In the genomic region with DNA sequence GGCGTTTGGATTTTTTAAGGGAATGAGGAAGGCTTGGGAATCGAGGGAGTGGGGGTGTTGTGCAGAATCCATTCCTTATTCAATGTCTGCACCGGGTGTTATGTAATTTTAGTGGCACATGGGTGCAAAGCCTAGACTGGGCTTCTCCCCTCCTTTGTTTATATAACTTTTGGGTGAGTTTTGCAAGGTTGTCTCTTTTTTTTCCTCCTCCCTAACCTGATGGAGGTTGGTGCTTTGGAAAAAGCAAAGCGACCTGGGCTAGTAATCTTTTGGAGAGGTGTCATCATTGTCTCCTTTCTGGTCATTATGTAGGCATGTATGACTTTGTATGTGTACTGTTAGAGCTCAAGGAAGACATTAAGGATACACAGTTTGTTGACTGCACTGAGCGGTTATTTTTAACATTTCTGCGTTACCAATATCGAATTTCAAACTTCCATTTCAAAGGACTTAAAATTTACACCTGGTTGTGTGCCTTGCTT, we compare ENCODE assay signal across 8 cellular contexts. TPM values are rescaled to one million over a fixed set of nuclear protein-coding genes. Genes with fewer than 3 reads are reported as not detected.
DNase-seq lines count a peak whose midpoint lies in the region; ATAC-seq and TF ChIP-seq lines count a peak whose summit lies in the region.

No MANE protein-coding gene starts in this region.

- no peaks in the 10 kb centered on the region for H3K27me3 ChIP-seq in CD8-positive, alpha-beta T cell (ENCODE audit: insufficient read depth, low read length)

- CTCF ChIA-PET in CD8-positive, alpha-beta T cell (lab: Charles Lee), result interaction anchor here (0.9 to 1.0 kb wide), 2 partner anchors 9 to 13 kb away, joined by 3 read pairs; no protein-coding TSS in a partner anchor

- no peak for TF ChIP-seq CTCF in CD8-positive, alpha-beta T cell (IDR thresholded peaks at IDR 0.05)

- H3K27me3 Mint-ChIP-seq in CD8-positive, alpha-beta T cell (ENCODE audit: low read depth), result no peaks in the 10 kb centered on the region
- H3K27me3 Mint-ChIP-seq in naive thymus-derived CD8-positive, alpha-beta T cell, result peaks cover 0 to 4% (median 0%) of the 10 kb centered on the region in 5 donors

- no peak for DNase-seq in CD8-positive, alpha-beta T cell
- peak; percentile 58 for DNase-seq in NCI-H69 (lab: John Stamatoyannopoulos, UW)
- DNase-seq in naive thymus-derived CD8-positive, alpha-beta T cell, result no peak
- no peak for DNase-seq in stimulated activated CD4-positive, alpha-beta T cell treated with anti-CD3 and anti-CD28 coated beads, Interleukin-4, amount 100 ng/mL, for 4 hours
- DNase-seq in stimulated activated CD4-positive, alpha-beta T cell treated with anti-CD3 and anti-CD28 coated beads, Interleukin-15, amount 100 ng/mL, for 24 hours, result no peak
- no peak for DNase-seq in NCI-H187 (lab: John Stamatoyannopoulos, UW)

- peak overlapping the region; percentile 100 for H3K4me3 Mint-ChIP-seq in CD8-positive, alpha-beta T cell
- H3K4me3 Mint-ChIP-seq in naive thymus-derived CD8-positive, alpha-beta T cell, result peak overlapping the region; percentile 93 to 100 (median 98)

- H3K4me1 Mint-ChIP-seq in CD8-positive, alpha-beta T cell (ENCODE audit: low read depth), result peaks cover 60% of the 10 kb centered on the region
- peaks cover 33 to 59% (median 55%) of the 10 kb centered on the region in 4 donors for H3K4me1 Mint-ChIP-seq in naive thymus-derived CD8-positive, alpha-beta T cell

- peaks cover 18% of the 10 kb centered on the region for H3K36me3 Mint-ChIP-seq in CD8-positive, alpha-beta T cell
- peaks cover 0 to 6% (median 0%) of the 10 kb centered on the region in 3 donors for H3K36me3 Mint-ChIP-seq in naive thymus-derived CD8-positive, alpha-beta T cell

- H3K36me3 ChIP-seq in CD8-positive, alpha-beta T cell (ENCODE audit: insufficient read depth, low read length), result no peaks in the 10 kb centered on the region

- no peaks in the 10 kb centered on the region for H3K9me3 ChIP-seq in CD8-positive, alpha-beta T cell (ENCODE audit: low read length)

- H3K27ac ChIP-seq in CD8-positive, alpha-beta T cell (ENCODE audit: low read depth, low read length), result peak overlapping the region; percentile 94
- peak overlapping the region; percentile 90 for H3K27ac ChIP-seq in cingulate gyrus (ENCODE audit: low read depth, low read length)

- intact Hi-C loops in CD8-positive, alpha-beta T cell (cut with DNase I, micrococcal nuclease), result loop anchor here (2.0 to 10.0 kb wide), 5 partner anchors 15 to 1741 kb away; partner anchors contain the start of genes RFX3 (in 2 of the 2) and PUM3 (in 1 of the 2)

- no peak for ATAC-seq in CD8-positive, alpha-beta T cell
- no peak for ATAC-seq in naive thymus-derived CD8-positive, alpha-beta T cell
- ATAC-seq in HG03045 (IDR thresholded peaks at IDR 0.05; ENCODE audit: unreplicated experiment), result no peak

- peak overlapping the region; percentile 100 for H3K27ac Mint-ChIP-seq in CD8-positive, alpha-beta T cell
- H3K27ac Mint-ChIP-seq in naive thymus-derived CD8-positive, alpha-beta T cell, result peak overlapping the region; percentile 93 to 100 (median 98)

- H3K9me3 Mint-ChIP-seq in CD8-positive, alpha-beta T cell, result no peaks in the 10 kb centered on the region
- H3K9me3 Mint-ChIP-seq in naive thymus-derived CD8-positive, alpha-beta T cell, result peaks cover 0 to 2% (median 0%) of the 10 kb centered on the region in 9 donors

- H3K4me1 ChIP-seq in CD8-positive, alpha-beta T cell (ENCODE audit: insufficient read depth, low read length), result peaks cover 51% of the 10 kb centered on the region

- POLR2A ChIA-PET in CD8-positive, alpha-beta T cell (lab: Charles Lee), result interaction anchor here (0.9 to 5.3 kb wide), 6 partner anchors 9 to 37 kb away, joined by 3 to 69 read pairs (median 10); no protein-coding TSS in a partner anchor
- POLR2A ChIA-PET in naive thymus-derived CD8-positive, alpha-beta T cell (lab: Charles Lee), result interaction anchor here (0.5 to 6.0 kb wide), 7 partner anchors 9 to 38 kb away, joined by 3 to 71 read pairs (median 4); no protein-coding TSS in a partner anchor

- peak overlapping the region; percentile 78 for H3K4me3 ChIP-seq in CD8-positive, alpha-beta T cell (ENCODE audit: low read depth, low read length)

RNA-seq across cellular contexts. Expression of gene SMARCA2, which starts 3.1 kb away (rescaled TPM):
- total RNA-seq in CD8-positive, alpha-beta T cell, result 100 to 1,000 TPM; 198 to 215 TPM
- total RNA-seq in naive thymus-derived CD8-positive, alpha-beta T cell, result 100 to 1,000 TPM; 236 to 238 TPM
- 10 to 100 TPM; 36.1 to 78.7 (median 37.9) TPM for polyA plus RNA-seq in naive thymus-derived CD8-positive, alpha-beta T cell
